In the genomic region with DNA sequence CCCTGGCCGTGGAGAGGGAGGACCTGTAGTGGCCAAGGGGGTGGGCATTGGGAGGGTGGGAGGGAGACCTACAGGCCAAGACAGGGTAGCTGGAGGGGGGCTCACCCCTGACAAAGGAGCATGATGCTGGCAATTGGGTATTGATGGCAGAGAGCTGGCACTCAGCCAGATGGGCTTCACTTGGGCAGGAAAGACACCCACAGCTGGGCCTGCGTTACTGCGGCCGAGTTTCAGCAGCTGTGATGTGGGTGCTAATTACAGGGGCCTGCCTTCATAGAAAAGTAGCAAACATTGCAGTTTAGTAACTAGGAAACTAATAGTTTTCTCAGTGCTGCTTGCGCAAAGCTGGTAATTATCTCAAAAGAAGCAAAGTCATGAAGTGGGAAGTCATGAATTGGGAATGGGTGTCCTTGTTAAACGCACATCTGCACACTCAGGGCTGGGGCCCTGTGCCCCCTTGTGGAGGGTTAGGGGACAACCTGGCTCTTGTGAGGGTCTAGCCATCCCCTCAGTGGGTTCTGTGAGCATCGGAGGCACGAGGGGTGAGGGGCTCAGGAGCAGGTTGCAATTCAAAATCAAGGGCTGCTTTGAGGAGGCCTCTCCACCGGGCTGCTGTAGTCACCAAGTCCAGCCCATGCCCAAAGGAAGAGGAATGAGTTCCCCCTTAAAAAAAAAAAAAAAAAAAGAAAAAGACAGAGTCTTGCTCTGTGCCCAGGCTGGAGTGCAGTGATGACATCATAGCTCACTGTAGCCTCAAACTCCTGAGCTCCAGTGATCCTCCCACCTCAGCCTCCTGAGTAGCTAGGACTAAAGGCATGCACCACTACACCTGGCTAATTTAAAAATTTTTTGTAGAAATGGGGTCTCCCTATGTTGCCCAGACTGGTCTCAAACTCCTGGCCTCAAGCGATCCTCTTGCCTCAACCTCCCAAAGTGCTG, we compare ENCODE assay signal across 8 cellular contexts. TPM values are rescaled to one million over a fixed set of nuclear protein-coding genes. Genes with fewer than 3 reads are reported as not detected.
DNase-seq lines count a peak whose midpoint lies in the region; ATAC-seq and TF ChIP-seq lines count a peak whose summit lies in the region.

No MANE protein-coding gene starts in this region.

- H3K9me3 ChIP-seq in cardiac muscle cell (ENCODE audit: low read depth) = no peaks in the 10 kb centered on the region
- H3K9me3 ChIP-seq in thyroid gland = no peaks in the 10 kb centered on the region

- DNase-seq in cardiac muscle cell (ENCODE audit: low read depth in 1 of 2, low spot score in 1 of 2) (no peak), left cardiac atrium (no peak), NCI-H69 (lab: John Stamatoyannopoulos, UW) (peak; percentile 95), epithelial cell of esophagus (ENCODE audit: low read depth) (no peak), thyroid gland (peak; percentile 54 to 71), hepatic stellate cell (ENCODE audit: low spot score) (no peak)
- no peak for DNase-seq in effector CD8-positive, alpha-beta T cell (lab: John Stamatoyannopoulos, UW)

- no peaks in the 10 kb centered on the region for H3K27me3 ChIP-seq in cardiac muscle cell
- H3K27me3 ChIP-seq in thyroid gland = no peaks in the 10 kb centered on the region

- no peak overlapping the region for H3K4me3 ChIP-seq in cardiac muscle cell
- no peak overlapping the region for H3K4me3 ChIP-seq in epithelial cell of esophagus (ENCODE audit: low read length)
- no peak overlapping the region for H3K4me3 ChIP-seq in thyroid gland (replicated peaks in 1 of 3)

- WGBS in thyroid gland, 2 donors = 61 to 70% methylated on average over 10 of the region's 10 CpGs

- intact Hi-C loops in left cardiac atrium (cut with DNase I) (loop anchor here in 1 of 2 donors (2.0 kb wide), 1 partner anchor 47 kb away; no protein-coding TSS in a partner anchor), thyroid gland (cut with DNase I) (no loop called here)

- ATAC-seq in left cardiac atrium (no peak), GM19035 (IDR thresholded peaks at IDR 0.05; ENCODE audit: unreplicated experiment) (no peak)

- H3K27ac ChIP-seq in cardiac muscle cell (no peak overlapping the region), thyroid gland (peak overlapping the region; percentile 18 to 62 (median 55))

- TF ChIP-seq POLR2A in thyroid gland (IDR thresholded peaks at IDR 0.05) = no peak

- TF ChIP-seq CTCF in cardiac muscle cell (IDR thresholded peaks at IDR 0.05; ENCODE audit: low read depth, low read length) = peak; percentile 45
- TF ChIP-seq CTCF in epithelial cell of esophagus (IDR thresholded peaks at IDR 0.05; ENCODE audit: insufficient read depth, low read depth, low read length, missing control alignments) = peak; percentile 37
- TF ChIP-seq CTCF in thyroid gland (IDR thresholded peaks at IDR 0.05) = peak in 3 of 6 experiments; percentile 4 to 12 (median 12)

- H3K4me1 ChIP-seq in cardiac muscle cell (ENCODE audit: low read depth) = no peaks in the 10 kb centered on the region
- H3K4me1 ChIP-seq in thyroid gland = peaks cover 17 to 19% of the 10 kb centered on the region in 2 donors

- H3K36me3 ChIP-seq in cardiac muscle cell (no peaks in the 10 kb centered on the region), thyroid gland (peaks cover 0 to 11% of the 10 kb centered on the region in 2 donors)

RNA-seq across cellular contexts. Expression of gene TXNRD2, which starts 24.4 kb away (rescaled TPM):
- 15.6 and 16.1 TPM in 2 replicates for total RNA-seq in cardiac muscle cell
- polyA plus RNA-seq in cardiac muscle cell = 21.2 and 24.2 TPM in 2 replicates
- total RNA-seq in left cardiac atrium = 10 to 100 TPM; 22.7 to 29.6 TPM
- 10 to 100 TPM; 19.5 to 34.5 (median 25.6) TPM for total RNA-seq in thyroid gland

RNA-seq across cellular contexts. Expression of gene COMT, which starts 24.5 kb away (rescaled TPM):
- total RNA-seq in cardiac muscle cell = 41.3 and 51.9 TPM in 2 replicates
- polyA plus RNA-seq in cardiac muscle cell = 33.2 and 35.8 TPM in 2 replicates
- total RNA-seq in left cardiac atrium = 100 to 1,000 TPM; 101 to 103 TPM
- total RNA-seq in thyroid gland = 100 to 1,000 TPM in 3 of 4 donors, 10 to 100 TPM in 1; 92.6 to 216 (median 138) TPM

RNA-seq across cellular contexts. Expression of gene ARVCF, which starts 50.6 kb away (rescaled TPM):
- total RNA-seq in cardiac muscle cell = 55.5 and 64.3 TPM in 2 replicates
- 28.8 and 40.3 TPM in 2 replicates for polyA plus RNA-seq in cardiac muscle cell
- total RNA-seq in left cardiac atrium = 10 to 100 TPM; 12.5 to 13.4 TPM
- total RNA-seq in thyroid gland = 100 to 1,000 TPM in 3 of 4 donors, 10 to 100 TPM in 1; 34.5 to 123 (median 111) TPM

RNA-seq across cellular contexts. Expression of gene TANGO2, which starts 54.9 kb away (rescaled TPM):
- total RNA-seq in cardiac muscle cell (19.4 and 21.9 TPM in 2 replicates), left cardiac atrium (10 to 100 TPM; 55.0 to 80.0 TPM), thyroid gland (10 to 100 TPM; 50.3 to 82.7 (median 65.2) TPM)
- polyA plus RNA-seq in cardiac muscle cell = 17.5 and 18.7 TPM in 2 replicates

Comparison
In these comparisons a context has a peak if more than half of its experiments do, and no peak if none do; other contexts are left out.
1. DNase-seq: peak in NCI-H69 (single experiment) and thyroid gland (2 of 2); none in cardiac muscle cell (0 of 2), left cardiac atrium (single experiment), epithelial cell of esophagus (single experiment), hepatic stellate cell (single experiment) and effector CD8-positive, alpha-beta T cell (single experiment).